In the genomic region with DNA sequence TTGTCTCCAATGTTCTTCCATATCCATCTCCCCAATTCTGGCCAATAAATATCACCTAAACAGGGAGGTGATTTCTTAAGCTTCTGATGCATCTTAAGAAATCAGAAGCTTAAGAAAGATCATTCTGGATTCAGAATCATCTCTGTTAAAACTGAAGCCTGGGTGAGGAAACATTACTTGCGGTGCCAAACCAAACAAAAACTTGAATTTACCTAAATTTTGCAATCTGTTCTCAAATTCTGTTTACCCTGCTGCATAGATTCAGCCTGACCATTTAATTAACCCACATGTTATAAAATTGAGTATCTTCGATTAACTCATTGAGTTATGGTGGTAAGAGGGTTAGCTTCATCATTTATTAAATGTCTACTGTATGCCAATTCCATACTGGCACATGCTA, we compare ENCODE assay signal across 27 cellular contexts.
"Had no signal": no experiment of that assay in that cellular context is flagged by ENCODE, and none has a peak within 500 bp of the region (broad histone marks: within the 10 kb centered on the region; RNA-seq: fewer than 3 reads in every experiment).

No MANE protein-coding gene starts in this region.

- ATAC-seq: activated CD8-positive, alpha-beta T cell treated with anti-CD3 and anti-CD28 coated beads for 36 hours; activated naive CD8-positive, alpha-beta T cell treated with anti-CD3 and anti-CD28 coated beads, Interleukin-2, amount 50 U/mL, for 24 hours; activated T-cell treated with anti-CD3 and anti-CD28 coated beads, Interleukin-2, amount 50 U/mL, for 4 hours; foreskin keratinocyte; heart left ventricle; mucosa of descending colon; natural killer cell treated with Interleukin-12 subunit alpha and Interleukin-12 subunit beta and Interleukin-15 and Interleukin-18, amount 100 ng/mL, for 72 hours; stimulated activated memory B cell treated with anti-CD40 and anti-IgM and Interleukin-4, amounts not matched to agents 10 μg/mL and 1 μg/mL and 100 μg/mL, for 72 hours; T-cell; upper lobe of right lung had no signal

- H3K27me3 ChIP-seq: colonic mucosa, foreskin keratinocyte, heart left ventricle, ovary, sigmoid colon, stomach, thyroid gland, upper lobe of right lung had no signal

- H3K4me3 ChIP-seq: colonic mucosa, heart left ventricle, lung, mucosa of descending colon, ovary, prostate gland, sigmoid colon, smooth muscle cell, stomach, thyroid gland, upper lobe of right lung had no signal

- DNase-seq: activated B cell treated with CpG ODN at 0.5 μM for 24 hours; activated CD4-positive, alpha-beta T cell treated with anti-CD3 and anti-CD28 coated beads, Interleukin-2, amount 50 U/mL, for 1 hour; activated CD8-positive, alpha-beta T cell treated with anti-CD3 and anti-CD28 coated beads for 36 hours; activated naive CD8-positive, alpha-beta T cell treated with anti-CD3 and anti-CD28 coated beads, Interleukin-2, amount 50 U/mL, for 24 hours; activated T-cell treated with anti-CD3 and anti-CD28 coated beads, Interleukin-2, amount 50 U/mL, for 4 hours; colonic mucosa; effector CD8-positive, alpha-beta T cell; heart left ventricle; hypothalamus; immature natural killer cell; mucosa of descending colon; ovary; retina; sigmoid colon; stimulated activated CD4-positive, alpha-beta T cell treated with anti-CD3 and anti-CD28 coated beads, Interleukin-1b, Interleukin-23, amount 100 ng/mL, for 48 hours; stimulated activated CD4-positive, alpha-beta T cell treated with anti-CD3 and anti-CD28 coated beads, Interleukin-4, amount 100 ng/mL, for 4 hours; stimulated activated CD8-positive, alpha-beta memory T cell treated with anti-CD3 and anti-CD28 coated beads, Interleukin-4, amount 100 ng/mL, for 48 hours; stomach; T-cell; thyroid gland; upper lobe of right lung had no signal

- H3K36me3 ChIP-seq: colonic mucosa, heart left ventricle, ovary, prostate gland, sigmoid colon, stomach, thyroid gland, upper lobe of right lung had no signal

- H3K27ac ChIP-seq: colonic mucosa, foreskin keratinocyte, heart left ventricle, ovary, prostate gland, sigmoid colon, stomach, thyroid gland, upper lobe of right lung had no signal

- H3K9me3 ChIP-seq: colonic mucosa, ovary, prostate gland, sigmoid colon, stomach, thyroid gland, upper lobe of right lung had no signal

- H3K4me1 ChIP-seq: colonic mucosa, foreskin keratinocyte, heart left ventricle, prostate gland, sigmoid colon, stomach, thyroid gland, upper lobe of right lung had no signal
